ENCODE assay signal across 8 cellular contexts in the genomic region with DNA sequence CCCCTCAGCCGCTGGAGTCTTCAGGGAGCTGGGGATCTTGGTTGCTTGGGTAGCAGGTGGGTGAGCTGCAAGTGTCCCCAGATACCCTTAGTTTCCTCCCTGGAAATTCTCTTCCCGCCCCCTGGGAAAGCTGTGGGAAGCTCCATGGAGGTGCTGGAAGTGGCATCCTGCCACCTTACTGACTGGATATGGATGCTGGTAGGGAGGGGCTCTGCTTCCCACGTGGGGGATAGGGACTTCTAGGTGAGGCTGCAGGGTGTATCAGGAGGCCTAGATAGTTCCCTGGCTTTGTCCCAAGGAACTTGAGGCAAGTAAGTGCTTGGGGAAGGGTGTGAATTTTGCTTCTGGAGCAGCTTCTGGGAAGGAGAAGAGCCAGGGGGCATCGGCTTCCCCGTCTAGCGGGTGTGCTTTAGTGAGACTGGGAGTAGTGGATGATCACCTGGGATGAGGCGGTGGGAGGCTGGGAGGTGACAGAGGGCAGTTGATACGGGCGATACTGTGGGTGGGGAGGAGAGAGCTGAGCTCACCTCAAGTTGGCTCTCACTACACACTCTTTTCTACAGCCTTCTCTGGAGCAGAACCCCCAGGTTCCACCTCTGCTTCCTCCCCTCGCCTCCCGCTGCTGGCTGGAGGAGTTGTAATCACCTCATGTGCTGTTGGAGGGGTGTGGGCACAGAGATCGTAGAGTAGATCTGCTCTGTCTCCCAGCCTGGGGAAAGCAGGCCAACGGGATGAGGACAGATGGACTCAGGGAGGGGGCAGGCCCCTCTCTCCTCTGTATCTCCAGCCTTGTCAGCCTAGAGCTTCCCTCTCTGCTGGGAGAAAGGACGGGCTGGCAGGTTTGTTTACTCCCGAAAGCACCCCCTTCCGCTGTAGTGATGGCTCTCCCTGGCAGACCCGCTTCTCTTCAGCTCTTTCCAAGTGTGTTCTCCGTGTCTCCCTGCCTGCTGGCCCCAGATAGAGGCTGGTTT. TPM values are rescaled to one million over a fixed set of nuclear protein-coding genes. Genes with fewer than 3 reads are reported as not detected.
A peak's percentile ranks its signal among the peaks of the same experiment; 100 is the strongest.
DNase-seq lines count a peak whose midpoint lies in the region; ATAC-seq and TF ChIP-seq lines count a peak whose summit lies in the region.

No MANE protein-coding gene starts in this region.

- in situ Hi-C loops in brain microvascular endothelial cell (cut with HindIII; ENCODE audit: low pct_ligation_motif_present, low sequenced_read_pairs): no loop called here

- H3K36me3 Mint-ChIP-seq in activated naive CD4-positive, alpha-beta T cell treated with anti-CD3 and anti-CD28 coated beads for 36 hours (ENCODE audit: low read depth): peaks cover 5% of the 10 kb centered on the region
- H3K36me3 Mint-ChIP-seq in activated T-helper 1 cell treated with anti-CD3 and anti-CD28 coated beads, Interleukin-12 subunit alpha, Interleukin-12 subunit beta, Interleukin-2, Interleukin-4 antibody, amounts not matched to agents 30 ng/mL and 10 ng/mL and 1 ng/mL, durations not matched to agents 14 hours and 24 hours and 36 hours (ENCODE audit: low read depth): peaks cover 10% of the 10 kb centered on the region
- peaks cover 12% of the 10 kb centered on the region for H3K36me3 Mint-ChIP-seq in type B pancreatic cell

- DNase-seq in activated naive CD4-positive, alpha-beta T cell treated with anti-CD3 and anti-CD28 coated beads for 36 hours: no peak
- no peak for DNase-seq in activated naive CD4-positive, alpha-beta T cell treated with anti-CD3 and anti-CD28 coated beads, Interleukin-2, amount 50 U/mL, for 16 hours
- DNase-seq in activated T-helper 1 cell treated with anti-CD3 and anti-CD28 coated beads, Interleukin-12 subunit alpha, Interleukin-12 subunit beta, Interleukin-2, Interleukin-4 antibody, amounts not matched to agents 30 ng/mL and 10 ng/mL and 1 ng/mL, durations not matched to agents 14 hours and 24 hours and 36 hours (ENCODE audit: low spot score): no peak
- DNase-seq in islet precursor cell (peak; percentile 42), type B pancreatic cell (ENCODE audit: extremely low spot score, unreplicated experiment) (no peak), brain microvascular endothelial cell (no peak), NCI-H1105 (lab: John Stamatoyannopoulos, UW) (no peak)

- H3K9me3 Mint-ChIP-seq in activated naive CD4-positive, alpha-beta T cell treated with anti-CD3 and anti-CD28 coated beads for 36 hours: no peaks in the 10 kb centered on the region
- H3K9me3 Mint-ChIP-seq in activated T-helper 1 cell treated with anti-CD3 and anti-CD28 coated beads, Interleukin-12 subunit alpha, Interleukin-12 subunit beta, Interleukin-2, Interleukin-4 antibody, amounts not matched to agents 30 ng/mL and 10 ng/mL and 1 ng/mL, durations not matched to agents 14 hours and 24 hours and 36 hours: no peaks in the 10 kb centered on the region
- no peaks in the 10 kb centered on the region for H3K9me3 Mint-ChIP-seq in type B pancreatic cell

- CTCF ChIA-PET in activated naive CD4-positive, alpha-beta T cell treated with anti-CD3 and anti-CD28 coated beads for 36 hours (lab: Charles Lee): interaction anchor here (0.6 to 0.9 kb wide), 3 partner anchors 18 to 121 kb away, joined by 3 read pairs; no protein-coding TSS in a partner anchor

- ATAC-seq in GM19395 (IDR thresholded peaks at IDR 0.05; ENCODE audit: unreplicated experiment): no peak

- no peaks in the 10 kb centered on the region for H3K27me3 ChIP-seq in brain microvascular endothelial cell (replicated peaks)

- H3K27ac ChIP-seq in brain microvascular endothelial cell: no peak overlapping the region

- peaks cover 72% of the 10 kb centered on the region for H3K4me1 Mint-ChIP-seq in activated naive CD4-positive, alpha-beta T cell treated with anti-CD3 and anti-CD28 coated beads for 36 hours (ENCODE audit: low read depth)
- H3K4me1 Mint-ChIP-seq in activated T-helper 1 cell treated with anti-CD3 and anti-CD28 coated beads, Interleukin-12 subunit alpha, Interleukin-12 subunit beta, Interleukin-2, Interleukin-4 antibody, amounts not matched to agents 30 ng/mL and 10 ng/mL and 1 ng/mL, durations not matched to agents 14 hours and 24 hours and 36 hours (ENCODE audit: low read depth): peaks cover 66% of the 10 kb centered on the region
- H3K4me1 Mint-ChIP-seq in type B pancreatic cell (ENCODE audit: unreplicated experiment): peaks cover 78% of the 10 kb centered on the region

- H3K27ac Mint-ChIP-seq in activated naive CD4-positive, alpha-beta T cell treated with anti-CD3 and anti-CD28 coated beads for 36 hours: peak overlapping the region; percentile 33
- no peak overlapping the region for H3K27ac Mint-ChIP-seq in activated T-helper 1 cell treated with anti-CD3 and anti-CD28 coated beads, Interleukin-12 subunit alpha, Interleukin-12 subunit beta, Interleukin-2, Interleukin-4 antibody, amounts not matched to agents 30 ng/mL and 10 ng/mL and 1 ng/mL, durations not matched to agents 14 hours and 24 hours and 36 hours
- H3K27ac Mint-ChIP-seq in type B pancreatic cell: peak overlapping the region; percentile 76

- no peaks in the 10 kb centered on the region for H3K27me3 Mint-ChIP-seq in activated naive CD4-positive, alpha-beta T cell treated with anti-CD3 and anti-CD28 coated beads for 36 hours (ENCODE audit: low read depth)
- H3K27me3 Mint-ChIP-seq in activated T-helper 1 cell treated with anti-CD3 and anti-CD28 coated beads, Interleukin-12 subunit alpha, Interleukin-12 subunit beta, Interleukin-2, Interleukin-4 antibody, amounts not matched to agents 30 ng/mL and 10 ng/mL and 1 ng/mL, durations not matched to agents 14 hours and 24 hours and 36 hours (ENCODE audit: insufficient read depth): peaks cover 2% of the 10 kb centered on the region
- no peaks in the 10 kb centered on the region for H3K27me3 Mint-ChIP-seq in type B pancreatic cell

- intact Hi-C loops in activated naive CD4-positive, alpha-beta T cell treated with anti-CD3 and anti-CD28 coated beads for 36 hours (cut with micrococcal nuclease): loop anchor here (5.0 kb wide), 1 partner anchor 103 kb away; no protein-coding TSS in a partner anchor
- intact Hi-C loops in activated T-helper 1 cell treated with anti-CD3 and anti-CD28 coated beads, Interleukin-12 subunit alpha, Interleukin-12 subunit beta, Interleukin-2, Interleukin-4 antibody, amounts not matched to agents 30 ng/mL and 10 ng/mL and 1 ng/mL, durations not matched to agents 14 hours and 24 hours and 36 hours (cut with micrococcal nuclease): loop anchor here (5.0 kb wide), 1 partner anchor 118 kb away; no protein-coding TSS in a partner anchor

- no peak overlapping the region for H3K4me3 ChIP-seq in brain microvascular endothelial cell (ENCODE audit: low read depth, low read length)

- TF ChIP-seq CTCF in type B pancreatic cell (conservative IDR thresholded peaks at IDR 0.05) (no peak), brain microvascular endothelial cell (IDR thresholded peaks at IDR 0.05; ENCODE audit: low read depth, low read length, missing control alignments) (no peak)

- no peaks in the 10 kb centered on the region for H3K36me3 ChIP-seq in brain microvascular endothelial cell (replicated peaks)

- H3K4me3 Mint-ChIP-seq in activated naive CD4-positive, alpha-beta T cell treated with anti-CD3 and anti-CD28 coated beads for 36 hours: peak overlapping the region; percentile 41
- peak overlapping the region; percentile 64 for H3K4me3 Mint-ChIP-seq in activated T-helper 1 cell treated with anti-CD3 and anti-CD28 coated beads, Interleukin-12 subunit alpha, Interleukin-12 subunit beta, Interleukin-2, Interleukin-4 antibody, amounts not matched to agents 30 ng/mL and 10 ng/mL and 1 ng/mL, durations not matched to agents 14 hours and 24 hours and 36 hours
- peak overlapping the region; percentile 93 for H3K4me3 Mint-ChIP-seq in type B pancreatic cell

RNA-seq across cellular contexts. Expression of gene TET3, which starts 19.8 kb away (rescaled TPM):
- 10 to 100 TPM; 14.4 to 15.2 TPM for total RNA-seq in activated naive CD4-positive, alpha-beta T cell treated with anti-CD3 and anti-CD28 coated beads for 36 hours
- total RNA-seq in activated T-helper 1 cell treated with anti-CD3 and anti-CD28 coated beads, Interleukin-12 subunit alpha, Interleukin-12 subunit beta, Interleukin-2, Interleukin-4 antibody, amounts not matched to agents 30 ng/mL and 10 ng/mL and 1 ng/mL, durations not matched to agents 14 hours and 24 hours and 36 hours: 19.2 and 20.5 TPM in 2 replicates
- 34.6 and 71.5 TPM in 2 replicates for total RNA-seq in type B pancreatic cell (ENCODE audit: low replicate concordance)

Comparison
In these comparisons a context has a peak if more than half of its experiments do, and no peak if none do; other contexts are left out.
1. H3K4me3 Mint-ChIP-seq: peak in every context shown above with its lines; median percentile 93 in type B pancreatic cell; 64 in activated T-helper 1 cell treated with anti-CD3 and anti-CD28 coated beads, Interleukin-12 subunit alpha, Interleukin-12 subunit beta, Interleukin-2, Interleukin-4 antibody, amounts not matched to agents 30 ng/mL and 10 ng/mL and 1 ng/mL, durations not matched to agents 14 hours and 24 hours and 36 hours; 41 in activated naive CD4-positive, alpha-beta T cell treated with anti-CD3 and anti-CD28 coated beads for 36 hours.